ENCODE assay signal across 1 cellular context in genomic region chr17:80155600-80155999, GRCh38.
TF ChIP-seq lines count a peak whose summit lies in the region.

No MANE protein-coding gene starts in this region.

TF ChIP-seq in GM12878, 131 proteins besides CTCF, POLR2A, EP300 and RAD21:
- 0 out of 2 replicates have a peak, but pooled peaks have one; percentile 54 for TF ChIP-seq CBX5 (IDR thresholded peaks at IDR 0.05; ENCODE audit: low read depth)
